ENCODE assay signal across 8 cellular contexts in the genomic region with DNA sequence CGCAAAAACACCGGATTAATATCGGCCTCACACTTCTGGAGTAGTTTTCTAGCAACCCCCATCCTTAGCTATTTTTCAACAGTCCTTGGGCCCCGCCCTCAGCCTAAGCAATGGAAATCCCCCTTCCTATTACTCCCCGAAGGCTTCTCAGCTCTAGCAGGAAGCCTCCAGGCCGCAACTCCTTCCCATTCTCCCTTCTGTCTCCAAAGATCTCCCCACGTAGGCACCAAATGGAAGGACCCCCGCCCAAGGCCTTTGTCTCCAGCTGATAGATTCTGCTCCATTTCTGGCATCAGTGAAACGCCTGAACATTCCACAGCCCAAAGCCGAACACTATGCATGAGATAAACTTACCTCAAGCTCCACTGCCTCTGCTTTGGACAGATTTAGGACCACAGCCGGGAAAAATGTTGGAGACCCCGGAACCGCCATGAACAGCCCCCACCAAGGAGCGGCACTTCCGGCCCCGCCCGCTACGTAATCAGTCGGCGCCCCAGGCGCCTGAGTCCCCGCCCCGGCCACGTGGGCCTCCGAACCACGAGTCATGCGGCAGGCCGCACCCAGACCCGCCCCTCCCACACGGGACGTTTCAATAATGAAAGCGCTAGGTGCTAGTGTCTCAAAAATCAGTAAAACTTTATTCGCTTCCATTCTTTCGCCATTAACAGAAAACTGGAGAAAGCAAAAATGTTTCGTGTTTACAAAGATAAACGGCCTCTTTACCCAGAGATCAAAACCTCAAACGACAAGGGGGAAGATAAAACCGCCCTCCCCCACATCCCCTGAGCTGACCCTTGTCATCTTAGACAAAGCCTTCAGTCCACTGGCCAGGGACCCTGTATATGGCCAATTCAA. TPM values are rescaled to one million over a fixed set of nuclear protein-coding genes. Genes with fewer than 3 reads are reported as not detected.
DNase-seq lines count a peak whose midpoint lies in the region; ATAC-seq and TF ChIP-seq lines count a peak whose summit lies in the region.

A gene (minus strand): TSS at position 468 of the 855 bp plus-strand sequence. CDS start 611 bp downstream, outside the sequence.

- DNase-seq in AG09309 (ENCODE audit: low read depth) (peak; percentile 42), NCI-H2227 treated with DMSO at 0.1 percent for 48 hours (lab: John Stamatoyannopoulos, UW) (peak; percentile 89), activated B cell treated with CpG ODN at 0.5 μM for 24 hours (peak; percentile 97), cardiac fibroblast (ENCODE audit: low read depth in 2 of 2) (peak; percentile 92 to 93), immature natural killer cell (peak; percentile 93 to 94 (median 94)), smooth muscle cell of the brain vasculature (ENCODE audit: low read depth, low spot score) (peak; percentile 86)

- TF ChIP-seq POLR2A in GM18951 (IDR thresholded peaks at IDR 0.05; ENCODE audit: extremely low read depth, insufficient read depth, insufficient read length) = peak; percentile 71

- CTCF ChIA-PET in activated B cell treated with CpG ODN at 0.5 μM for 24 hours (lab: Charles Lee) = interaction anchor here (0.9 to 1.6 kb wide), 3 partner anchors 47 to 370 kb away, joined by 3 to 4 read pairs (median 4); a partner anchor contains a TSS

- H3K4me3 ChIP-seq in AG09309 (ENCODE audit: control insufficient read depth, low read depth, low read length) (peak within 1 kb of the TSS; percentile 88), cardiac fibroblast (replicated peaks in 1 of 2; ENCODE audit: low read depth in 2 of 2, low read length in 2 of 2) (peak within 1 kb of the TSS; percentile 65 to 93)

- peak within 1 kb of the TSS; percentile 99 for H3K4me3 Mint-ChIP-seq in activated B cell treated with CpG ODN at 0.5 μM for 24 hours
- peak within 1 kb of the TSS; percentile 92 to 99 (median 97) for H3K4me3 Mint-ChIP-seq in immature natural killer cell

- POLR2A ChIA-PET in activated B cell treated with CpG ODN at 0.5 μM for 24 hours (lab: Charles Lee) = interaction anchor here (1.0 to 2.7 kb wide), 12 partner anchors 10 to 957 kb away, joined by 3 to 30 read pairs (median 4); a partner anchor contains a TSS

- in situ Hi-C loops in GM18951 (cut with MboI; ENCODE audit: low sequenced_read_pairs, unreplicated experiment) = no loop called here

- H3K27ac Mint-ChIP-seq in activated B cell treated with CpG ODN at 0.5 μM for 24 hours (peak within 1 kb of the TSS; percentile 98), immature natural killer cell (peak within 1 kb of the TSS; percentile 97 to 99 (median 99))

- no peaks in the 10 kb centered on the region for H3K27me3 Mint-ChIP-seq in activated B cell treated with CpG ODN at 0.5 μM for 24 hours
- H3K27me3 Mint-ChIP-seq in immature natural killer cell (ENCODE audit: low read depth in 3 of 3) = peaks cover 6 to 16% (median 7%) of the 10 kb centered on the region in 3 donors

- H3K4me1 Mint-ChIP-seq in activated B cell treated with CpG ODN at 0.5 μM for 24 hours (peaks cover 28% of the 10 kb centered on the region), immature natural killer cell (peaks cover 21 to 37% of the 10 kb centered on the region in 2 donors)

- intact Hi-C loops in activated B cell treated with CpG ODN at 0.5 μM for 24 hours (cut with micrococcal nuclease) = loop anchor here (1.0 to 5.0 kb wide), 9 partner anchors 41 to 957 kb away; a partner anchor contains a TSS

- TF ChIP-seq CTCF in AG09309 (IDR thresholded peaks at IDR 0.05; ENCODE audit: control insufficient read depth, insufficient read depth, low read depth, low read length, missing control alignments) = no peak
- TF ChIP-seq CTCF in activated B cell treated with CpG ODN at 0.5 μM for 24 hours (IDR thresholded peaks at IDR 0.05) = no peak
- no peak for TF ChIP-seq CTCF in cardiac fibroblast (IDR thresholded peaks at IDR 0.05; ENCODE audit: low read depth, low read length)

- no peaks in the 10 kb centered on the region for H3K9me3 Mint-ChIP-seq in activated B cell treated with CpG ODN at 0.5 μM for 24 hours
- no peaks in the 10 kb centered on the region for H3K9me3 Mint-ChIP-seq in immature natural killer cell

- ATAC-seq in HG03175 (IDR thresholded peaks at IDR 0.05; ENCODE audit: unreplicated experiment) (peak; percentile 94), activated B cell treated with CpG ODN at 0.5 μM for 24 hours (ENCODE audit: low read depth) (peak; percentile 94)

- H3K36me3 Mint-ChIP-seq in activated B cell treated with CpG ODN at 0.5 μM for 24 hours (ENCODE audit: low read depth) = peaks cover 83% of the 10 kb centered on the region
- H3K36me3 Mint-ChIP-seq in immature natural killer cell = peaks cover 10 to 34% (median 13%) of the 10 kb centered on the region in 3 donors

RNA-seq across cellular contexts. Expression of the gene that starts here (rescaled TPM):
- total RNA-seq in activated B cell treated with CpG ODN at 0.5 μM for 24 hours = 53.3 and 55.5 TPM in 2 replicates
- polyA plus RNA-seq in immature natural killer cell = 10 to 100 TPM; 34.0 to 35.6 (median 34.9) TPM

Comparison
In these comparisons a context has a peak if more than half of its experiments do, and no peak if none do; other contexts are left out.
1. Peak in every context shown above with its lines: DNase-seq, ATAC-seq and H3K4me3 ChIP-seq.
2. DNase-seq: peak in every context shown above with its lines; median percentile 97 in activated B cell treated with CpG ODN at 0.5 μM for 24 hours; 94 in immature natural killer cell; 92 in cardiac fibroblast; 89 in NCI-H2227 treated with DMSO at 0.1 percent for 48 hours; 86 in smooth muscle cell of the brain vasculature; 42 in AG09309.